In genomic region chr4:123398151-123398802, GRCh38 we compare ENCODE assay signal across 8 cellular contexts. TPM values are rescaled to one million over a fixed set of nuclear protein-coding genes. Genes with fewer than 3 reads are reported as not detected.
DNase-seq lines count a peak whose midpoint lies in the region; ATAC-seq and TF ChIP-seq lines count a peak whose summit lies in the region.

No MANE protein-coding gene starts in this region.

- peak; percentile 64 for ATAC-seq in GM19035 (IDR thresholded peaks at IDR 0.05; ENCODE audit: unreplicated experiment)
- ATAC-seq in HG03280 (IDR thresholded peaks at IDR 0.05; ENCODE audit: unreplicated experiment): peak; percentile 80
- peak; percentile 66 to 67 for ATAC-seq in naive B cell (ENCODE audit: low read depth in 2 of 2)

- no peaks in the 10 kb centered on the region for H3K9me2 ChIP-seq in OCI-LY1 (ENCODE audit: low read depth, low read length)

- H3K4me2 ChIP-seq in OCI-LY1 (ENCODE audit: low read length): peak overlapping the region; percentile 88
- H3K4me2 ChIP-seq in fibroblast of lung (ENCODE audit: extremely low read depth, insufficient read depth, low read length): peak overlapping the region; percentile 64

- 0% methylated on average over 17 to 81 of the region's 81 CpGs for WGBS in stomach, 5 donors

- TF ChIP-seq EP300 in stomach (IDR thresholded peaks at IDR 0.05): no peak

- intact Hi-C loops in stomach (cut with DNase I; ENCODE audit: low total_unique reads): no loop called here

- no peak for TF ChIP-seq POLR2A in stomach (IDR thresholded peaks at IDR 0.05)

- peaks cover 11% of the 10 kb centered on the region in 2 donors for H3K36me3 Mint-ChIP-seq in naive B cell

- peaks cover 38% of the 10 kb centered on the region for H3K79me2 ChIP-seq in OCI-LY1 (ENCODE audit: insufficient read depth, low read length)
- H3K79me2 ChIP-seq in fibroblast of lung (ENCODE audit: control insufficient read depth, insufficient read depth, low read length): peaks cover 63% of the 10 kb centered on the region

- no peaks in the 10 kb centered on the region for H3F3A ChIP-seq in OCI-LY1 (ENCODE audit: insufficient read depth, low read length)

- H3K4me1 Mint-ChIP-seq in naive B cell: peaks cover 25 to 40% (median 39%) of the 10 kb centered on the region in 3 donors

- peak overlapping the region; percentile 75 for H3K4me3 ChIP-seq in OCI-LY1 (ENCODE audit: low read depth, low read length, poor library complexity, severe bottlenecking)
- H3K4me3 ChIP-seq in fibroblast of lung (replicated peaks in 1 of 4; ENCODE audit: control extremely low read depth in 1 of 4, insufficient read depth in 1 of 4, low read depth in 3 of 4, low read length in 4 of 4): peak overlapping the region; percentile 54 to 97 (median 74)
- H3K4me3 ChIP-seq in stomach: peak overlapping the region; percentile 65 to 80 (median 76)

- no peaks in the 10 kb centered on the region for H3K9me3 Mint-ChIP-seq in naive B cell

- no peaks in the 10 kb centered on the region for H3K27me3 Mint-ChIP-seq in naive B cell

- H3K4me1 ChIP-seq in OCI-LY1 (ENCODE audit: insufficient read depth, low read length, severe bottlenecking): peaks cover 48% of the 10 kb centered on the region
- H3K4me1 ChIP-seq in fibroblast of lung (ENCODE audit: control insufficient read depth, extremely low read depth, insufficient read depth, low read length): peaks cover 5% of the 10 kb centered on the region
- H3K4me1 ChIP-seq in stomach: peaks cover 0 to 44% (median 26%) of the 10 kb centered on the region in 4 donors

- peak overlapping the region; percentile 88 for H3K27ac ChIP-seq in C4-2B
- H3K27ac ChIP-seq in OCI-LY1 (ENCODE audit: low read depth, low read length, poor library complexity, severe bottlenecking): peak overlapping the region; percentile 87
- peak overlapping the region; percentile 73 for H3K27ac ChIP-seq in fibroblast of lung (ENCODE audit: insufficient read depth, low read length)
- peak overlapping the region; percentile 91 to 96 (median 93) for H3K27ac ChIP-seq in stomach

- H3K27ac Mint-ChIP-seq in naive B cell: peak overlapping the region; percentile 88 to 98 (median 96)

- DNase-seq in activated T-helper 1 cell treated with Interleukin-2 at 50 U/mL for 16 hours (ENCODE audit: low read depth) (peak; percentile 47), fibroblast of lung (ENCODE audit: low read depth in 2 of 2) (peak; percentile 63 to 67), naive B cell (peak; percentile 76), stomach (peak; percentile 82)

- H3K9me3 ChIP-seq in OCI-LY1 (ENCODE audit: low read length) (0 out of 2 replicates have a peak, but pooled peaks cover 2% of the 10 kb centered on the region), fibroblast of lung (ENCODE audit: control insufficient read depth, insufficient read depth, low read depth, low read length) (no peaks in the 10 kb centered on the region), stomach (no peaks in the 10 kb centered on the region)

- H3K27me3 ChIP-seq in OCI-LY1 (ENCODE audit: insufficient read depth, low read length) (no peaks in the 10 kb centered on the region), fibroblast of lung (ENCODE audit: control insufficient read depth, insufficient read depth, low read length) (no peaks in the 10 kb centered on the region), stomach (no peaks in the 10 kb centered on the region)

- no peaks in the 10 kb centered on the region for H4K20me1 ChIP-seq in OCI-LY1 (ENCODE audit: insufficient read depth, low read length)
- H4K20me1 ChIP-seq in fibroblast of lung (ENCODE audit: control insufficient read depth, extremely low read depth, insufficient read depth, low read length): no peaks in the 10 kb centered on the region

- TF ChIP-seq CTCF in C4-2B (conservative IDR thresholded peaks at IDR 0.05) (peak; percentile 79), OCI-LY1 (IDR thresholded peaks at IDR 0.05; ENCODE audit: low read length) (peak; percentile 30; the same call in 1 of the 2 replicates), fibroblast of lung (conservative IDR thresholded peaks at IDR 0.05 in 1 of 2, IDR thresholded peaks at IDR 0.05 in 1 of 2; ENCODE audit: low read depth in 1 of 2, low read length in 2 of 2) (peak; percentile 25 to 38), stomach (IDR thresholded peaks at IDR 0.05) (peak in 5 of 7 experiments; percentile 18 to 78 (median 53))

- H3K36me3 ChIP-seq in OCI-LY1 (ENCODE audit: insufficient read depth, low read length): peaks cover 34% of the 10 kb centered on the region
- peaks cover 4% of the 10 kb centered on the region for H3K36me3 ChIP-seq in fibroblast of lung (ENCODE audit: control insufficient read depth, insufficient read depth, low read length)
- peaks cover 5 to 20% (median 16%) of the 10 kb centered on the region in 4 donors for H3K36me3 ChIP-seq in stomach

- peak overlapping the region; percentile 87 to 98 (median 96) for H3K4me3 Mint-ChIP-seq in naive B cell

- H3K9ac ChIP-seq in OCI-LY1 (ENCODE audit: low read length) (peak overlapping the region; percentile 77), fibroblast of lung (ENCODE audit: insufficient read depth, low read length) (peak overlapping the region; percentile 76)

- H2AFZ ChIP-seq in OCI-LY1 (ENCODE audit: low read length): peak overlapping the region; percentile 56; the same call in 1 of the 2 replicates
- peak overlapping the region; percentile 66 for H2AFZ ChIP-seq in fibroblast of lung (ENCODE audit: low read length)

RNA-seq across cellular contexts. Expression of gene SPRY1, which starts 1.7 kb away (rescaled TPM):
- total RNA-seq in fibroblast of lung: 14.9 and 21.3 TPM in 2 replicates
- 15.3 and 23.9 TPM in 2 replicates for polyA plus RNA-seq in fibroblast of lung
- polyA plus RNA-seq in fibroblast of lung (2012): 21.2 and 41.6 TPM in 2 replicates
- 38.5 and 59.3 TPM in 2 replicates for polyA minus RNA-seq in fibroblast of lung (ENCODE audit: low replicate concordance)
- 10 to 100 TPM; 24.3 to 44.1 (median 31.5) TPM for polyA plus RNA-seq in naive B cell (ENCODE audit: low read depth in 6 of 6)
- 10 to 100 TPM; 21.4 to 85.2 (median 55.4) TPM for total RNA-seq in stomach
- 10 to 100 TPM; 15.7 to 48.3 (median 21.2) TPM for polyA plus RNA-seq in stomach

Comparison
In these comparisons a context has a peak if more than half of its experiments do, and no peak if none do; other contexts are left out.
1. Peak in every context shown above with its lines: DNase-seq, ATAC-seq, H3K4me3 ChIP-seq and H3K27ac ChIP-seq.